Comparison of ENCODE assay signal across 8 cellular contexts in the genomic region with DNA sequence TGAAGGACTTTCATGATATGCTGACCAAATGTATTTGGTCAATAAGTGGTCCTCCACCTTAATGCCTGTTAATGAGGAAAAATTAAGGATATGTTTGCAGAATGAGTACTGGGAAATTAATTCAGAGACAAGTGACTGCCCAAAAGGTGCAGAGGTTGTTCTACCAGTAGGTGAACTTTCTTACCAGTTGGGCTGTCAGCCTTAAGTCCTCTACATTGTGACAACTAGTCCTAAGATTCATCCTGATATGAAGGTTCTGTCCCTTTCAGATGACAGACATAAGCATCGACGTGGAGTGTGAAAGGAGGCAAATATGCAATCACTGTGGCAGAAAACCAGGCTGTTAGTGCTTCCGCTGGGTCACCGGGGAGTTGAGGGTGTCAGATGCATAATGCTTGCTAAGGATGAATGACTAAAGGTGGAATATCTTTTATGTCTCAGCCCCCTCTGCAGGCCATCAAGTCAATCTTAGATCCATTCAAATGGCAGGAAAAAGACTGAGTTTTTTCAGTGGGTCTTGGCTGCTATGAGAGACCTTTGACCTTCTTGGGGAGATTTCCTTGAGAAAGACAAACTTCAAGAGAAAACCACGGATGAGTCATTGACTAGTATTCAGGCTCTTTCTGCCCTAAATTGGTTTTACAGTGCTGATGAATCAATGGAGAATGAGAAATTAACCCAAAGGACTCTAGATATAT.
DNase-seq lines count a peak whose midpoint lies in the region; ATAC-seq and TF ChIP-seq lines count a peak whose summit lies in the region.

No MANE protein-coding gene starts in this region.

- H4K20me1 ChIP-seq in neural cell (ENCODE audit: insufficient read depth), result no peaks in the 10 kb centered on the region

- H3K27ac Mint-ChIP-seq in activated T-helper 17 cell treated with anti-CD3 and anti-CD28 coated beads, Interleukin-2, amount 50 U/mL, for 72 hours, result no peak overlapping the region

- H3K79me2 ChIP-seq in neural cell (replicated peaks; ENCODE audit: insufficient read depth, low read length), result no peaks in the 10 kb centered on the region

- peak overlapping the region; percentile 50 for H3K27ac ChIP-seq in neural cell (ENCODE audit: low read length)

- H3K27me3 ChIP-seq in neural cell (ENCODE audit: insufficient read depth, low read depth, low read length), result no peaks in the 10 kb centered on the region

- H3K9me3 ChIP-seq in neural cell (ENCODE audit: low read length), result no peaks in the 10 kb centered on the region

- ATAC-seq in GM21723 (IDR thresholded peaks at IDR 0.05; ENCODE audit: unreplicated experiment) (peak; percentile 60), GM18505 (IDR thresholded peaks at IDR 0.05; ENCODE audit: unreplicated experiment) (no peak)
- ATAC-seq in activated T-helper 17 cell treated with anti-CD3 and anti-CD28 coated beads, Interleukin-2, amount 50 U/mL, for 72 hours (replicated peaks), result peak; percentile 65

- H3K4me3 Mint-ChIP-seq in activated T-helper 17 cell treated with anti-CD3 and anti-CD28 coated beads, Interleukin-2, amount 50 U/mL, for 72 hours, result no peak overlapping the region

- no peaks in the 10 kb centered on the region for H3K27me3 Mint-ChIP-seq in activated T-helper 17 cell treated with anti-CD3 and anti-CD28 coated beads, Interleukin-2, amount 50 U/mL, for 72 hours

- H3F3A ChIP-seq in neural cell (ENCODE audit: insufficient read depth, low read length, poor library complexity, severe bottlenecking), result no peaks in the 10 kb centered on the region

- peaks cover 12% of the 10 kb centered on the region for H3K4me1 Mint-ChIP-seq in activated T-helper 17 cell treated with anti-CD3 and anti-CD28 coated beads, Interleukin-2, amount 50 U/mL, for 72 hours

- no peak overlapping the region for H3K9ac ChIP-seq in neural cell (ENCODE audit: low read length)

- no peaks in the 10 kb centered on the region for H3K9me3 Mint-ChIP-seq in activated T-helper 17 cell treated with anti-CD3 and anti-CD28 coated beads, Interleukin-2, amount 50 U/mL, for 72 hours

- no peaks in the 10 kb centered on the region for H3K36me3 Mint-ChIP-seq in activated T-helper 17 cell treated with anti-CD3 and anti-CD28 coated beads, Interleukin-2, amount 50 U/mL, for 72 hours (ENCODE audit: low read depth)

- H2AFZ ChIP-seq in neural cell (ENCODE audit: low read depth, low read length), result no peak overlapping the region

- TF ChIP-seq POLR2A in GM18505 (IDR thresholded peaks at IDR 0.05; ENCODE audit: borderline replicate concordance, extremely low read depth, insufficient read depth, insufficient read length), result no peak

- DNase-seq in GM10266 (ENCODE audit: extremely low spot score) (no peak), Kasumi-1 (lab: John Stamatoyannopoulos, UW) (peak; percentile 23 to 54), GM19240 (ENCODE audit: insufficient read length, low spot score) (no peak)
- no peak for DNase-seq in activated naive CD4-positive, alpha-beta T cell treated with anti-CD3 and anti-CD28 coated beads, Interleukin-2, amount 50 U/mL, for 16 hours

- no peaks in the 10 kb centered on the region for H3K36me3 ChIP-seq in neural cell (ENCODE audit: insufficient read depth, low read length)

- TF ChIP-seq EP300 in neural cell (conservative IDR thresholded peaks at IDR 0.05; ENCODE audit: poor library complexity, severe bottlenecking), result peak; percentile 89

- H3K4me3 ChIP-seq in neural cell (ENCODE audit: low read length), result no peak overlapping the region

- no peaks in the 10 kb centered on the region for H3K9me2 ChIP-seq in neural cell (ENCODE audit: insufficient read depth, low read length)

- no peak overlapping the region for H3K4me2 ChIP-seq in neural cell (ENCODE audit: low read length)

- TF ChIP-seq CTCF in GM10266 (IDR thresholded peaks at IDR 0.05; ENCODE audit: control insufficient read depth, insufficient read depth, low read depth, missing control alignments) (peak; percentile 20), neural cell (IDR thresholded peaks at IDR 0.05; ENCODE audit: poor library complexity, severe bottlenecking) (peak; percentile 66)

- TF ChIP-seq RAD21 in neural cell (conservative IDR thresholded peaks at IDR 0.05), result peak; percentile 71

TF ChIP-seq in neural cell, 6 proteins besides CTCF, POLR2A, EP300 and RAD21:
- TF ChIP-seq REST (IDR thresholded peaks at IDR 0.05; ENCODE audit: borderline replicate concordance) (no peak), POLR2AphosphoS5 (IDR thresholded peaks at IDR 0.05) (peak; percentile 74), SMC3 (conservative IDR thresholded peaks at IDR 0.05; ENCODE audit: poor library complexity) (peak; percentile 72), MXI1 (conservative IDR thresholded peaks at IDR 0.05; ENCODE audit: poor library complexity, severe bottlenecking) (no peak)

Comparison
In these comparisons a context has a peak if more than half of its experiments do, and no peak if none do; other contexts are left out.
1. DNase-seq: peak in Kasumi-1 (2 of 2); none in GM10266 (single experiment), activated naive CD4-positive, alpha-beta T cell treated with anti-CD3 and anti-CD28 coated beads, Interleukin-2, amount 50 U/mL, for 16 hours (single experiment) and GM19240 (single experiment).